In the genomic region with DNA sequence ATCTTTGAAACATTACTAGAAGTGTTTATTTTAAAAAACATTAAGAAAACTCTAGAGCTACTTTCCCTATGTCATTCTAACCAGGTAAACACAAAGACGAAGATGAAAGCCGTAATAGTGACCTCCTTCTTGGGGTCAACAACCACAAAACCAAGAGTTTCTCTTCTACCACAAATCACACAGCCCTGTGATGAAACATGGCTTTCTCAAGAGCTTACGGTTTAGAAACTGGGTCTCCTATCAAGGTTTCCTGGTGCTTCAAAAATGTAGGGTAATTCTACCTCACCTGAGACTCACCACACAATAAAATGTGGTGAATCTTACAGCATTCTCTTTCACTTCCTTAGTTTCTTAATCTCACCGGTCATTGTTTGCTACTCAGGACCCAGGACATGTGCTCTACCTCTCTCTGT, we compare ENCODE assay signal across 2 cellular contexts.
A peak's percentile ranks its signal among the peaks of the same experiment; 100 is the strongest.
TF ChIP-seq lines count a peak whose summit lies in the region.

No MANE protein-coding gene starts in this region.

TF ChIP-seq in GM12878, 131 proteins besides CTCF, POLR2A, EP300 and RAD21 (continues in another document):
- TF ChIP-seq PAX8 (IDR thresholded peaks at IDR 0.05) (no peak), EED (IDR thresholded peaks at IDR 0.05; ENCODE audit: low read depth) (peak; percentile 54; the same call in 1 of the 2 replicates), ATF7 (IDR thresholded peaks at IDR 0.05; ENCODE audit: low read depth) (peak; percentile 79), SUZ12 (IDR thresholded peaks at IDR 0.05; ENCODE audit: unreplicated experiment) (no peak), ZBTB33 (IDR thresholded peaks at IDR 0.05) (no peak), ASH2L (IDR thresholded peaks at IDR 0.05; ENCODE audit: borderline replicate concordance, low read depth) (no peak), CBX5 (IDR thresholded peaks at IDR 0.05; ENCODE audit: low read depth) (no peak), POLR2AphosphoS2 (IDR thresholded peaks at IDR 0.05; ENCODE audit: low read depth, low read length) (no peak), HDGF (IDR thresholded peaks at IDR 0.05) (no peak), MXI1 (IDR thresholded peaks at IDR 0.05; ENCODE audit: low read depth, low read length) (no peak), GATAD2B (conservative IDR thresholded peaks at IDR 0.05; ENCODE audit: low read depth) (no peak), MLLT1 (IDR thresholded peaks at IDR 0.05) (peak; percentile 86), ZNF592 (IDR thresholded peaks at IDR 0.05) (peak; percentile 24; the same call in 1 of the 2 replicates), IKZF1 (conservative IDR thresholded peaks at IDR 0.05) (no peak), IRF3 (IDR thresholded peaks at IDR 0.05) (no peak), USF2 (IDR thresholded peaks at IDR 0.05; ENCODE audit: borderline replicate concordance, low read depth, low read length) (no peak), CBFB (IDR thresholded peaks at IDR 0.05; ENCODE audit: low read depth) (peak; percentile 91), DPF2 (IDR thresholded peaks at IDR 0.05) (peak; percentile 37; the same call in 1 of the 2 replicates), FOXK2 (IDR thresholded peaks at IDR 0.05) (no peak)
- TF ChIP-seq, protein P1, sequence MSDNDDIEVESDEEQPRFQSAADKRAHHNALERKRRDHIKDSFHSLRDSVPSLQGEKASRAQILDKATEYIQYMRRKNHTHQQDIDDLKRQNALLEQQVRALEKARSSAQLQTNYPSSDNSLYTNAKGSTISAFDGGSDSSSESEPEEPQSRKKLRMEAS (IDR thresholded peaks at IDR 0.05; ENCODE audit: low read depth, low read length), result no peak

TF ChIP-seq in SK-N-SH, 30 proteins besides CTCF, POLR2A, EP300 and RAD21:
- TF ChIP-seq, protein P1 (IDR thresholded peaks at IDR 0.05; ENCODE audit: low read depth), result no peak
- TF ChIP-seq NFIC (IDR thresholded peaks at IDR 0.05; ENCODE audit: borderline replicate concordance) (no peak), GATA2 (CRISPR knock-in tag; IDR thresholded peaks at IDR 0.05) (no peak)
